Comparison of ENCODE assay signal across 21 cellular contexts in genomic region chr2:133760366-133760765, GRCh38.
DNase-seq lines count a peak whose midpoint lies in the region; ATAC-seq lines count a peak whose summit lies in the region.
"Had no signal": no experiment of that assay in that cellular context is flagged by ENCODE, and none has a peak within 500 bp of the region (broad histone marks: within the 10 kb centered on the region; RNA-seq: fewer than 3 reads in every experiment).

No MANE protein-coding gene starts in this region.

- peak; percentile 37 for ATAC-seq in left lobe of liver
- ATAC-seq: activated T-cell treated with anti-CD3 and anti-CD28 coated beads, Interleukin-2, amount 50 U/mL, for 72 hours; heart right ventricle; lower lobe of right lung had no signal

- DNase-seq in GM04504 (ENCODE audit: low read depth) (peak; percentile 55), astrocyte of the hippocampus (ENCODE audit: low read depth, low spot score) (peak; percentile 13), left lobe of liver (ENCODE audit: low spot score) (no peak), cerebellar cortex (ENCODE audit: low spot score) (no peak), NCI-H82 (lab: John Stamatoyannopoulos, UW) (no peak), retina (no peak), 8988T (no peak)
- DNase-seq: activated CD4-positive, alpha-beta T cell treated with anti-CD3 and anti-CD28 coated beads for 4 hours; activated naive CD4-positive, alpha-beta T cell treated with anti-CD3 and anti-CD28 coated beads, Interleukin-2, amount 50 U/mL, for 16 hours; activated T-cell treated with anti-CD3 and anti-CD28 coated beads, Interleukin-2, amount 50 U/mL, for 72 hours; C1 segment of cervical spinal cord; colonic mucosa; heart right ventricle; KG1; lower lobe of right lung; NCI-H187 treated with DMSO at 0.1 percent for 48 hours; NCI-H748 treated with DMSO at 0.1 percent for 48 hours; ovary; PC-9; sigmoid colon; stimulated activated naive CD4-positive, alpha-beta T cell treated with Interleukin-2 at 50 U/mL for 16 hours had no signal

Comparison
In these comparisons a context has a peak if more than half of its experiments do, and no peak if none do; other contexts are left out.
1. DNase-seq: peak in GM04504 (single experiment) and astrocyte of the hippocampus (single experiment); none in left lobe of liver (single experiment), cerebellar cortex (single experiment), NCI-H82 (single experiment), retina (single experiment) and 8988T (single experiment).